Comparison of ENCODE assay signal across 17 cellular contexts in genomic region chr14:102469261-102469660, GRCh38. TPM values are rescaled to one million over a fixed set of nuclear protein-coding genes. Genes with fewer than 3 reads are reported as not detected.
DNase-seq lines count a peak whose midpoint lies in the region; ATAC-seq and TF ChIP-seq lines count a peak whose summit lies in the region.
"Had no signal": no experiment of that assay in that cellular context is flagged by ENCODE, and none has a peak within 500 bp of the region (broad histone marks: within the 10 kb centered on the region; RNA-seq: fewer than 3 reads in every experiment).

No MANE protein-coding gene starts in this region.

- peaks cover 34% of the 10 kb centered on the region for H3K36me3 Mint-ChIP-seq in progenitor cell of endocrine pancreas (ENCODE audit: insufficient read depth)

- TF ChIP-seq CTCF in progenitor cell of endocrine pancreas (IDR thresholded peaks at IDR 0.05; ENCODE audit: unreplicated experiment): no peak

- peaks cover 9% of the 10 kb centered on the region for H3K9me3 Mint-ChIP-seq in progenitor cell of endocrine pancreas (ENCODE audit: low read depth)
- H3K9me3 Mint-ChIP-seq: CD8-positive, alpha-beta memory T cell had no signal

- no peak overlapping the region for H3K4me3 Mint-ChIP-seq in progenitor cell of endocrine pancreas (ENCODE audit: low read depth)
- H3K4me3 Mint-ChIP-seq: CD8-positive, alpha-beta memory T cell; HFFc6 had no signal

- ATAC-seq in esophagus mucosa: peak; percentile 23
- no peak for ATAC-seq in GM21825 (IDR thresholded peaks at IDR 0.05; ENCODE audit: unreplicated experiment)
- no peak for ATAC-seq in HG03432 (IDR thresholded peaks at IDR 0.05; ENCODE audit: unreplicated experiment)
- ATAC-seq: GM12878 had no signal

- no peaks in the 10 kb centered on the region for H3K27me3 Mint-ChIP-seq in progenitor cell of endocrine pancreas
- H3K27me3 Mint-ChIP-seq: CD8-positive, alpha-beta memory T cell had no signal

- peaks cover 19% of the 10 kb centered on the region for H3K4me1 Mint-ChIP-seq in progenitor cell of endocrine pancreas (ENCODE audit: low read depth)

- peak; percentile 4 for DNase-seq in DMS53 (lab: John Stamatoyannopoulos, UW)
- no peak for DNase-seq in DMS53 treated with DMSO at 0.1 percent for 48 hours (lab: John Stamatoyannopoulos, UW; ENCODE audit: unreplicated experiment)
- no peak for DNase-seq in progenitor cell of endocrine pancreas (ENCODE audit: low spot score, unreplicated experiment)
- no peak for DNase-seq in stimulated activated CD4-positive, alpha-beta T cell treated with anti-CD3 and anti-CD28 coated beads, Interleukin-2, amount 100 ng/mL, for 24 hours
- DNase-seq in NCI-H82 (lab: John Stamatoyannopoulos, UW): no peak
- DNase-seq: AML-193; Caco-2; CD8-positive, alpha-beta memory T cell; DMS79; HCEC 1CT; HFFc6; IMR-90; KG1 had no signal

- peak overlapping the region; percentile 94 for H3K27ac Mint-ChIP-seq in progenitor cell of endocrine pancreas
- H3K27ac Mint-ChIP-seq: HFFc6 had no signal

RNA-seq across cellular contexts. Expression of gene ANKRD9, which starts 40.3 kb away (rescaled TPM):
- total RNA-seq in esophagus mucosa: 16.1 TPM
- 24.5 and 26.5 TPM in 2 replicates for total RNA-seq in progenitor cell of endocrine pancreas
